14 cellular contexts compared by ENCODE assay signal in genomic region chr4:4869731-4870483, GRCh38. TPM values are rescaled to one million over a fixed set of nuclear protein-coding genes. Genes with fewer than 3 reads are reported as not detected.
DNase-seq lines count a peak whose midpoint lies in the region; ATAC-seq and TF ChIP-seq lines count a peak whose summit lies in the region.
"Had no signal": no experiment of that assay in that cellular context is flagged by ENCODE, and none has a peak within 500 bp of the region (broad histone marks: within the 10 kb centered on the region; RNA-seq: fewer than 3 reads in every experiment).

No MANE protein-coding gene starts in this region.

- H3K36me3 Mint-ChIP-seq in activated T-cell treated with anti-CD3 and anti-CD28 coated beads, Interleukin-2, amount 50 U/mL, for 72 hours (ENCODE audit: insufficient read depth in 2 of 2): no peaks in the 10 kb centered on the region
- peaks cover 4 to 11% of the 10 kb centered on the region in 2 donors for H3K36me3 Mint-ChIP-seq in stimulated activated naive B cell treated with anti-CD40 and anti-IgM and Interleukin-4, amounts not matched to agents 10 μg/mL and 1 μg/mL and 100 μg/mL, for 72 hours

- H3K9me2 ChIP-seq in SK-N-SH: no peaks in the 10 kb centered on the region

- no peak overlapping the region for H3K4me3 ChIP-seq in SK-N-SH (ENCODE audit: low read depth in 2 of 2, low read length in 1 of 2)
- H3K4me3 ChIP-seq in iPS-15b (ENCODE audit: low read depth, low read length): peak overlapping the region; percentile 30
- H3K4me3 ChIP-seq in suprapubic skin: no peak overlapping the region
- H3K4me3 ChIP-seq: GM12878, lung had no signal

- TF ChIP-seq CTCF in SK-N-SH (IDR thresholded peaks at IDR 0.05) (no peak), suprapubic skin (IDR thresholded peaks at IDR 0.05) (no peak)

- H3K9me3 ChIP-seq in SK-N-SH (no peaks in the 10 kb centered on the region), iPS-15b (ENCODE audit: control insufficient read depth, insufficient read depth, low read length) (no peaks in the 10 kb centered on the region), suprapubic skin (no peaks in the 10 kb centered on the region)

- no peaks in the 10 kb centered on the region for H3K9me3 Mint-ChIP-seq in activated T-cell treated with anti-CD3 and anti-CD28 coated beads, Interleukin-2, amount 50 U/mL, for 72 hours
- peaks cover 3 to 10% of the 10 kb centered on the region in 2 donors for H3K9me3 Mint-ChIP-seq in stimulated activated naive B cell treated with anti-CD40 and anti-IgM and Interleukin-4, amounts not matched to agents 10 μg/mL and 1 μg/mL and 100 μg/mL, for 72 hours
- H3K9me3 Mint-ChIP-seq: activated T-helper 2 cell treated with anti-CD3 and anti-CD28 coated beads, Interferon-gamma antibody, Interleukin-2, Interleukin-4, amounts not matched to agents 10 μg/mL and 5 μg/mL and 100 μg/mL, durations not matched to agents 14 hours and 24 hours and 36 hours had no signal

- H3K79me2 ChIP-seq in SK-N-SH (ENCODE audit: insufficient read depth): no peaks in the 10 kb centered on the region
- H3K79me2 ChIP-seq: parathyroid adenoma had no signal

- DNase-seq in activated T-cell treated with anti-CD3 and anti-CD28 coated beads, Interleukin-2, amount 50 U/mL, for 72 hours: no peak
- no peak for DNase-seq in activated T-cell treated with anti-CD3 and anti-CD28 coated beads, Interleukin-2, amount 50 U/mL, for 1 hour
- DNase-seq in SK-N-SH (no peak), suprapubic skin (ENCODE audit: low spot score in 2 of 2) (no peak), caudate nucleus (lab: John Stamatoyannopoulos, UW) (no peak), NCI-H146 treated with DMSO at 0.1 percent for 48 hours (lab: John Stamatoyannopoulos, UW; ENCODE audit: unreplicated experiment) (no peak)
- no peak for DNase-seq in stimulated activated naive B cell treated with anti-CD40 and anti-IgM and Interleukin-4, amounts not matched to agents 10 μg/mL and 1 μg/mL and 100 μg/mL, for 72 hours
- DNase-seq: activated CD4-positive, alpha-beta T cell treated with anti-CD3 and anti-CD28 coated beads for 48 hours; NCI-H2081 had no signal

- peak overlapping the region; percentile 66 to 75 for H3K4me3 Mint-ChIP-seq in activated T-cell treated with anti-CD3 and anti-CD28 coated beads, Interleukin-2, amount 50 U/mL, for 72 hours
- peak overlapping the region; percentile 39 to 69 for H3K4me3 Mint-ChIP-seq in stimulated activated naive B cell treated with anti-CD40 and anti-IgM and Interleukin-4, amounts not matched to agents 10 μg/mL and 1 μg/mL and 100 μg/mL, for 72 hours

- CTCF ChIA-PET in SK-N-SH (lab: Yijun Ruan, JAX): interaction anchor here (1.1 to 1.4 kb wide), 2 partner anchors 357 to 382 kb away, joined by 3 to 4 read pairs; no protein-coding TSS in a partner anchor

- H3K9ac ChIP-seq in SK-N-SH (no peak overlapping the region), iPS-15b (ENCODE audit: low read depth, low read length) (no peak overlapping the region)
- H3K9ac ChIP-seq: parathyroid adenoma had no signal

- no peak for TF ChIP-seq EP300 in SK-N-SH (IDR thresholded peaks at IDR 0.05; ENCODE audit: borderline replicate concordance in 1 of 2, low read depth in 1 of 2, low read length in 1 of 2)
- no peak for TF ChIP-seq EP300 in suprapubic skin (IDR thresholded peaks at IDR 0.05)

- 8% methylated on average over 35 of the region's 37 CpGs for WGBS in SK-N-SH (ENCODE audit: low lambda C conversion rate)
- 8% methylated on average over 12 of the region's 37 CpGs for WGBS in suprapubic skin

- H3K36me3 ChIP-seq in SK-N-SH (replicated peaks in 1 of 2; ENCODE audit: control insufficient read depth in 1 of 2, insufficient read depth in 2 of 2, low read length in 1 of 2) (no peaks in the 10 kb centered on the region), iPS-15b (ENCODE audit: control insufficient read depth, insufficient read depth, low read length) (no peaks in the 10 kb centered on the region), suprapubic skin (no peaks in the 10 kb centered on the region)

- TF ChIP-seq POLR2A in suprapubic skin (IDR thresholded peaks at IDR 0.05): no peak

- peak overlapping the region; percentile 20; the same call in 1 of the 2 replicates for H3K4me2 ChIP-seq in SK-N-SH

- no peak for TF ChIP-seq RAD21 in SK-N-SH (IDR thresholded peaks at IDR 0.05; ENCODE audit: low read length)

- no peaks in the 10 kb centered on the region for H3F3A ChIP-seq in SK-N-SH (replicated peaks; ENCODE audit: insufficient read depth)

- H3K4me1 ChIP-seq in SK-N-SH (ENCODE audit: control insufficient read depth in 1 of 2, insufficient read depth in 2 of 2, low read depth in 1 of 2, low read length in 1 of 2) (peaks cover 0 to 3% of the 10 kb centered on the region in 2 experiments; a peak in 1 of 4 replicates), iPS-15b (ENCODE audit: control insufficient read depth, insufficient read depth, low read length) (peaks cover 5% of the 10 kb centered on the region), suprapubic skin (peaks cover 50% of the 10 kb centered on the region)
- H3K4me1 ChIP-seq: parathyroid adenoma had no signal

- H3K27ac Mint-ChIP-seq in activated T-cell treated with anti-CD3 and anti-CD28 coated beads, Interleukin-2, amount 50 U/mL, for 72 hours: peak overlapping the region; percentile 61
- peak overlapping the region; percentile 90 for H3K27ac Mint-ChIP-seq in stimulated activated naive B cell treated with anti-CD40 and anti-IgM and Interleukin-4, amounts not matched to agents 10 μg/mL and 1 μg/mL and 100 μg/mL, for 72 hours
- H3K27ac Mint-ChIP-seq: activated T-helper 2 cell treated with anti-CD3 and anti-CD28 coated beads, Interferon-gamma antibody, Interleukin-2, Interleukin-4, amounts not matched to agents 10 μg/mL and 5 μg/mL and 100 μg/mL, durations not matched to agents 14 hours and 24 hours and 36 hours had no signal

- peaks cover 25% of the 10 kb centered on the region for H3K27me3 Mint-ChIP-seq in activated T-cell treated with anti-CD3 and anti-CD28 coated beads, Interleukin-2, amount 50 U/mL, for 72 hours (ENCODE audit: low read depth)
- H3K27me3 Mint-ChIP-seq in stimulated activated naive B cell treated with anti-CD40 and anti-IgM and Interleukin-4, amounts not matched to agents 10 μg/mL and 1 μg/mL and 100 μg/mL, for 72 hours: peaks cover 66 to 77% of the 10 kb centered on the region in 2 donors

- H3K27me3 ChIP-seq in SK-N-SH (ENCODE audit: insufficient read depth): peaks cover 100% of the 10 kb centered on the region
- H3K27me3 ChIP-seq in iPS-15b (ENCODE audit: control insufficient read depth, insufficient read depth, low read length): peaks cover 100% of the 10 kb centered on the region
- H3K27me3 ChIP-seq in suprapubic skin: peaks cover 100% of the 10 kb centered on the region

- peaks cover 38% of the 10 kb centered on the region for H3K4me1 Mint-ChIP-seq in activated T-cell treated with anti-CD3 and anti-CD28 coated beads, Interleukin-2, amount 50 U/mL, for 72 hours (ENCODE audit: low read depth)
- peaks cover 34 to 43% of the 10 kb centered on the region in 2 donors for H3K4me1 Mint-ChIP-seq in stimulated activated naive B cell treated with anti-CD40 and anti-IgM and Interleukin-4, amounts not matched to agents 10 μg/mL and 1 μg/mL and 100 μg/mL, for 72 hours

- POLR2A ChIA-PET in SK-N-SH (lab: Yijun Ruan, JAX): no interaction called here

- peak; percentile 42 to 44 for ATAC-seq in activated T-cell treated with anti-CD3 and anti-CD28 coated beads, Interleukin-2, amount 50 U/mL, for 72 hours (replicated peaks in 1 of 2)
- ATAC-seq in stimulated activated naive B cell treated with anti-CD40 and anti-IgM and Interleukin-4, amounts not matched to agents 10 μg/mL and 1 μg/mL and 100 μg/mL, for 72 hours (replicated peaks): no peak
- ATAC-seq: GM12878 had no signal

- H3K27ac ChIP-seq in SK-N-SH (ENCODE audit: low read depth in 2 of 2, low read length in 1 of 2): no peak overlapping the region
- H3K27ac ChIP-seq in suprapubic skin: no peak overlapping the region
- H3K27ac ChIP-seq in caudate nucleus (ENCODE audit: low read depth, low read length): no peak overlapping the region
- H3K27ac ChIP-seq: parathyroid adenoma had no signal

- H4K20me1 ChIP-seq in SK-N-SH (ENCODE audit: insufficient read depth): peaks cover 3% of the 10 kb centered on the region; the same call in 1 of the 2 replicates

- no peak overlapping the region for H2AFZ ChIP-seq in SK-N-SH (ENCODE audit: low read depth)
- H2AFZ ChIP-seq: parathyroid adenoma had no signal

TF ChIP-seq in SK-N-SH, 30 proteins besides CTCF, POLR2A, EP300 and RAD21 (continues in another document):
- TF ChIP-seq YY1 (IDR thresholded peaks at IDR 0.05; ENCODE audit: low read depth) (no peak), TAF1 (IDR thresholded peaks at IDR 0.05; ENCODE audit: borderline replicate concordance, low read depth, low read length) (no peak), ELF1 (IDR thresholded peaks at IDR 0.05) (no peak), PBX3 (IDR thresholded peaks at IDR 0.05) (no peak), CHD2 (IDR thresholded peaks at IDR 0.05; ENCODE audit: low read length, partially characterized antibody) (no peak), RXRA (IDR thresholded peaks at IDR 0.05; ENCODE audit: borderline replicate concordance, low read depth) (no peak), FOXM1 (IDR thresholded peaks at IDR 0.05; ENCODE audit: low read depth) (no peak), MEF2A (IDR thresholded peaks at IDR 0.05; ENCODE audit: borderline replicate concordance, low read depth) (no peak), MAX (IDR thresholded peaks at IDR 0.05; ENCODE audit: low read depth) (no peak), TEAD4 (IDR thresholded peaks at IDR 0.05; ENCODE audit: borderline replicate concordance, insufficient read depth) (no peak), GABPA (IDR thresholded peaks at IDR 0.05; ENCODE audit: low read depth) (no peak)

RNA-seq across cellular contexts. Expression of gene MSX1, which starts 10.4 kb away (rescaled TPM):
- total RNA-seq in activated T-cell treated with anti-CD3 and anti-CD28 coated beads, Interleukin-2, amount 50 U/mL, for 72 hours: not detected
- polyA plus RNA-seq in SK-N-SH (2012; rRNA removed): 1.5 and 2.1 TPM in 2 replicates
- 0.97 and 1.7 TPM in 2 replicates for polyA plus RNA-seq in SK-N-SH (2012; cell fraction: cytosol; rRNA removed)
- 0.99 and 1.4 TPM in 2 replicates for polyA plus RNA-seq in SK-N-SH (2012; cell fraction: nucleus; rRNA removed)
- total RNA-seq in suprapubic skin: 1 to 10 TPM; 2.0 to 7.2 (median 4.9) TPM
- total RNA-seq: activated T-helper 2 cell treated with anti-CD3 and anti-CD28 coated beads, Interferon-gamma antibody, Interleukin-2, Interleukin-4, amounts not matched to agents 10 μg/mL and 5 μg/mL and 100 μg/mL, durations not matched to agents 14 hours and 24 hours and 36 hours had no signal

Comparison
In these comparisons a context has a peak if more than half of its experiments do, and no peak if none do; other contexts are left out.
1. ATAC-seq: peak in activated T-cell treated with anti-CD3 and anti-CD28 coated beads, Interleukin-2, amount 50 U/mL, for 72 hours (2 of 2); none in stimulated activated naive B cell treated with anti-CD40 and anti-IgM and Interleukin-4, amounts not matched to agents 10 μg/mL and 1 μg/mL and 100 μg/mL, for 72 hours (0 of 2).